ENCODE assay signal across 8 cellular contexts in the genomic region with DNA sequence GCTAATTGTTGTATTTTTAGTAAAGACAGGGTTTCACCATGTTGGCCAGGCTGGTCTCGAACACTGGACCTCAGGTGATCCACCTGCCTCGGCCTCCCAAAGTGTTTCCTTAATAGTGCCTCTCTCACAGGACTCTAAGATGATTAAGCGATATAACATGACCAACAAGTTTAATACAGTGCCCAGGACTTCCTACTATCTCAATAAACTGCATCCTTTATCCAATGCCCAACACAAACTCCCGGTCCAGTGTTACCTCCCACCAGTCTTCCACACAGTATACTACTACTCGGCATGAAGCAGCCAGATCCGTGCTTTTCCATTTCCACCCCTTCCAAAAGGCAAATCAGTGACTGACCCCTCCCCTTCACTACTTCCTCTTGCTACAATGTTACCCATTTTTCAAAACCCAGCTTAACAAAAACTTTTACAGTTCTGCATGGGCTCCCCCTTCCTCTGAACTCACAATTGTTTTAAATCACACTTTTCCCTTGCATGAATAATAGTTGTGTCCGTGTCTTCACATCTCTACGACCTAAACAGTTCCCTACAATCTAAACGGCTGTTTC. TPM values are rescaled to one million over a fixed set of nuclear protein-coding genes. Genes with fewer than 3 reads are reported as not detected.
DNase-seq lines count a peak whose midpoint lies in the region; ATAC-seq and TF ChIP-seq lines count a peak whose summit lies in the region.

No MANE protein-coding gene starts in this region.

- peak overlapping the region; percentile 97 to 98 for H3K4me3 Mint-ChIP-seq in effector memory CD8-positive, alpha-beta T cell

- H3K4me2 ChIP-seq in DOHH2 (ENCODE audit: low read length), result peak overlapping the region; percentile 80
- H3K4me2 ChIP-seq in osteoblast (ENCODE audit: insufficient read depth, low read length), result peak overlapping the region; percentile 83

- H3F3A ChIP-seq in DOHH2 (ENCODE audit: control insufficient read depth, insufficient read depth), result peaks cover 31% of the 10 kb centered on the region

- H3K27me3 ChIP-seq in DOHH2 (ENCODE audit: control insufficient read depth, low read length), result no peaks in the 10 kb centered on the region
- H3K27me3 ChIP-seq in osteoblast (ENCODE audit: insufficient read depth, low read length), result no peaks in the 10 kb centered on the region

- H3K4me3 ChIP-seq in DOHH2 (ENCODE audit: low read length) (peak overlapping the region; percentile 83), osteoblast (ENCODE audit: insufficient read depth, low read length) (peak overlapping the region; percentile 97)

- no peak for ATAC-seq in effector memory CD8-positive, alpha-beta T cell (replicated peaks)
- no peak for ATAC-seq in GM18867 (IDR thresholded peaks at IDR 0.05; ENCODE audit: unreplicated experiment)

- H3K36me3 ChIP-seq in DOHH2 (ENCODE audit: control insufficient read depth, low read length), result peaks cover 84% of the 10 kb centered on the region
- H3K36me3 ChIP-seq in osteoblast (ENCODE audit: insufficient read depth, low read length), result peaks cover 64% of the 10 kb centered on the region

- H3K79me2 ChIP-seq in DOHH2 (ENCODE audit: control insufficient read depth, low read length) (peaks cover 68% of the 10 kb centered on the region), osteoblast (ENCODE audit: insufficient read depth, low read length) (peaks cover 43% of the 10 kb centered on the region)

- H3K4me1 Mint-ChIP-seq in effector memory CD8-positive, alpha-beta T cell (ENCODE audit: low read depth in 2 of 2), result peaks cover 36 to 39% of the 10 kb centered on the region in 2 donors

- no peaks in the 10 kb centered on the region for H3K27me3 Mint-ChIP-seq in effector memory CD8-positive, alpha-beta T cell

- TF ChIP-seq CTCF in DOHH2 (IDR thresholded peaks at IDR 0.05; ENCODE audit: low read depth, low read length, poor library complexity, severe bottlenecking), result no peak
- no peak for TF ChIP-seq CTCF in osteoblast (IDR thresholded peaks at IDR 0.05; ENCODE audit: extremely low read depth, low read depth, low read length)

- H3K9me2 ChIP-seq in DOHH2 (replicated peaks; ENCODE audit: control insufficient read depth, low read length), result no peaks in the 10 kb centered on the region

- no peaks in the 10 kb centered on the region for H3K9me3 ChIP-seq in DOHH2 (ENCODE audit: control insufficient read depth, insufficient read depth, low read length)
- no peaks in the 10 kb centered on the region for H3K9me3 ChIP-seq in osteoblast (ENCODE audit: low read depth, low read length)

- H3K9me3 Mint-ChIP-seq in effector memory CD8-positive, alpha-beta T cell, result no peaks in the 10 kb centered on the region

- H4K20me1 ChIP-seq in DOHH2 (ENCODE audit: control insufficient read depth, insufficient read depth, low read depth, low read length), result peaks cover 18% of the 10 kb centered on the region
- peaks cover 10% of the 10 kb centered on the region for H4K20me1 ChIP-seq in osteoblast (ENCODE audit: insufficient read depth, low read length)

- H3K27ac Mint-ChIP-seq in effector memory CD8-positive, alpha-beta T cell, result peak overlapping the region; percentile 95 to 99

- DNase-seq in NOMO-1 treated with DMSO at 0.1 percent for 48 hours (lab: John Stamatoyannopoulos, UW; ENCODE audit: unreplicated experiment) (peak; percentile 56), osteoblast (ENCODE audit: insufficient read length, low spot score, missing footprints) (peak; percentile 45), NCI-H226 (no peak), HT-29 (ENCODE audit: low spot score) (no peak)
- DNase-seq in effector memory CD8-positive, alpha-beta T cell, result no peak
- no peak for DNase-seq in effector CD8-positive, alpha-beta T cell (lab: John Stamatoyannopoulos, UW)

- peaks cover 37% of the 10 kb centered on the region for H3K4me1 ChIP-seq in DOHH2 (ENCODE audit: control insufficient read depth, low read length)
- peaks cover 3% of the 10 kb centered on the region for H3K4me1 ChIP-seq in osteoblast (ENCODE audit: insufficient read depth, low read length)

- H3K27ac ChIP-seq in DOHH2 (ENCODE audit: low read depth, low read length), result peak overlapping the region; percentile 65
- H3K27ac ChIP-seq in osteoblast (ENCODE audit: low read depth, low read length), result peak overlapping the region; percentile 85

- peaks cover 98% of the 10 kb centered on the region for H3K36me3 Mint-ChIP-seq in effector memory CD8-positive, alpha-beta T cell (ENCODE audit: insufficient read depth)

- no peak overlapping the region for H2AFZ ChIP-seq in osteoblast (ENCODE audit: low read length)

RNA-seq across cellular contexts. Expression of gene NOP2, which starts 0.9 kb away (rescaled TPM):
- total RNA-seq in osteoblast, result 18.3 and 21.4 TPM in 2 replicates
- total RNA-seq in HT-29 (2014; rRNA removed; shearing (Covaris generic)), result 73.5 and 74.9 TPM in 2 replicates

RNA-seq across cellular contexts. Expression of gene IFFO1, which starts 11.4 kb away (rescaled TPM):
- 12.7 and 13.4 TPM in 2 replicates for total RNA-seq in osteoblast
- total RNA-seq in HT-29 (2014; rRNA removed; shearing (Covaris generic)), result 0.37 and 0.41 TPM in 2 replicates

RNA-seq across cellular contexts. Expression of gene GAPDH, which starts 32.9 kb away (rescaled TPM):
- total RNA-seq in osteoblast, result 4,846 and 5,173 TPM in 2 replicates
- total RNA-seq in HT-29 (2014; rRNA removed; shearing (Covaris generic)), result 6,490 and 6,870 TPM in 2 replicates

RNA-seq across cellular contexts. Expression of gene CHD4, which starts 40.0 kb away (rescaled TPM):
- total RNA-seq in osteoblast, result 238 and 259 TPM in 2 replicates
- 253 and 269 TPM in 2 replicates for total RNA-seq in HT-29 (2014; rRNA removed; shearing (Covaris generic))

Comparison
In these comparisons a context has a peak if more than half of its experiments do, and no peak if none do; other contexts are left out.
1. DNase-seq: peak in NOMO-1 treated with DMSO at 0.1 percent for 48 hours (single experiment) and osteoblast (single experiment); none in effector memory CD8-positive, alpha-beta T cell (0 of 3), NCI-H226 (single experiment), effector CD8-positive, alpha-beta T cell (single experiment) and HT-29 (single experiment).